8 cellular contexts compared by ENCODE assay signal in the genomic region with DNA sequence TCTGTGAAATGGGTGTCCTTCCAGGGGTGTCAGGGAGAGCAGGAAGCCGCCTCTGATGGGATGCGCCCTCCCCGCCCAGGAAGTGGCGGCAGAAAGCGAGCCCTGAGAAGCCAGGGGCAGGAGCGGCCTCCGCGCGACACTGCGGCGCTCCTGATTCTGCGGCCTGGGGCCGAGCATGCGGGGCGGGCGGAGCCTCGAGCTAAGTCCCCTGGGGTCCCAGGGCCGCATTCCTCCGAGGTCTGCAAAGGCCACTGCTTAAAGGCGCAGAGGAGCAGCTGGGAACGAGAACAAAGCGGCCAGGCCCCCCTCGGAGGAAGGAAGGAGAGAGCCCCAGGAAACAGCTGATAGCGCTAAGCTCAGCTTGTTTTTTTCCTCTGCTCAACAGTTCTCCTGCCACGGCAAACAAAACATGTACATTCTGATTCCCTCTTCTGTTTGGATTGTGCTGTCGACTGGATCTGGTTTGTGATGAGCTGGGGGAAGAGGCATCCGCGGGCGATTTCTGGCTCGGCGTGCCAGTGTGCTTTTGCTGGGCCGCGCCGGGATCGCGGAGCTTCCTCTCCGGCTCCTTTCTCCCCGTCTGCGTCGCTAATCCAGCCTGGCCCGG. TPM values are rescaled to one million over a fixed set of nuclear protein-coding genes. Genes with fewer than 3 reads are reported as not detected.
A peak's percentile ranks its signal among the peaks of the same experiment; 100 is the strongest.
DNase-seq lines count a peak whose midpoint lies in the region; ATAC-seq lines count a peak whose summit lies in the region.

No MANE protein-coding gene starts in this region.

- H3K27me3 Mint-ChIP-seq in CD8-positive, alpha-beta memory T cell: no peaks in the 10 kb centered on the region
- H3K27me3 Mint-ChIP-seq in activated CD4-positive, alpha-beta T cell treated with anti-CD3 and anti-CD28 coated beads, Interleukin-2, amount 10 ng/mL, durations not matched to agents 7 days and 5 days: no peaks in the 10 kb centered on the region
- no peaks in the 10 kb centered on the region for H3K27me3 Mint-ChIP-seq in effector memory CD8-positive, alpha-beta T cell
- no peaks in the 10 kb centered on the region for H3K27me3 Mint-ChIP-seq in memory B cell

- H3K27ac Mint-ChIP-seq in CD8-positive, alpha-beta memory T cell: peak overlapping the region; percentile 86 to 99 (median 98)
- peak overlapping the region; percentile 98 for H3K27ac Mint-ChIP-seq in activated CD4-positive, alpha-beta T cell treated with anti-CD3 and anti-CD28 coated beads, Interleukin-2, amount 10 ng/mL, durations not matched to agents 7 days and 5 days
- H3K27ac Mint-ChIP-seq in effector memory CD8-positive, alpha-beta T cell: peak overlapping the region; percentile 81 to 97
- H3K27ac Mint-ChIP-seq in memory B cell: peak overlapping the region; percentile 24

- H3K9me3 Mint-ChIP-seq in CD8-positive, alpha-beta memory T cell: peaks cover 0 to 2% (median 0%) of the 10 kb centered on the region in 5 donors
- H3K9me3 Mint-ChIP-seq in activated CD4-positive, alpha-beta T cell treated with anti-CD3 and anti-CD28 coated beads, Interleukin-2, amount 10 ng/mL, durations not matched to agents 7 days and 5 days: peaks cover 3% of the 10 kb centered on the region
- no peaks in the 10 kb centered on the region for H3K9me3 Mint-ChIP-seq in effector memory CD8-positive, alpha-beta T cell
- H3K9me3 Mint-ChIP-seq in memory B cell: no peaks in the 10 kb centered on the region

- POLR2A ChIA-PET in CD8-positive, alpha-beta memory T cell (lab: Charles Lee): interaction anchor here (1.2 to 2.6 kb wide), 6 partner anchors 14 to 79 kb away, joined by 3 to 31 read pairs (median 4); partner anchors contain the start of genes ATP1B3 and RNF7
- POLR2A ChIA-PET in activated CD4-positive, alpha-beta T cell treated with anti-CD3 and anti-CD28 coated beads, Interleukin-2, amount 10 ng/mL, durations not matched to agents 7 days and 5 days (lab: Charles Lee): no interaction called here

- H3K27ac ChIP-seq in CD8-positive, alpha-beta memory T cell (ENCODE audit: low read depth, low read length): peak overlapping the region; percentile 69

- no peaks in the 10 kb centered on the region for H3K9me3 ChIP-seq in CD8-positive, alpha-beta memory T cell (ENCODE audit: low read length)

- peak; percentile 18 to 57 (median 39) for DNase-seq in CD8-positive, alpha-beta memory T cell
- peak; percentile 48 for DNase-seq in activated CD4-positive, alpha-beta T cell treated with anti-CD3 and anti-CD28 coated beads, Interleukin-2, amount 10 ng/mL, durations not matched to agents 7 days and 5 days
- DNase-seq in effector memory CD8-positive, alpha-beta T cell: peak; percentile 18 to 32 (median 23)
- DNase-seq in memory B cell (ENCODE audit: low spot score in 2 of 2): peak; percentile 3 to 21
- DNase-seq in stimulated activated naive CD4-positive, alpha-beta T cell (lab: John Stamatoyannopoulos, UW): peak in 5 of 6 experiments; percentile 25 to 67 (median 28)

- H3K4me1 ChIP-seq in CD8-positive, alpha-beta memory T cell (ENCODE audit: insufficient read depth, low read length): peaks cover 54% of the 10 kb centered on the region

- no peaks in the 10 kb centered on the region for H3K27me3 ChIP-seq in CD8-positive, alpha-beta memory T cell (ENCODE audit: insufficient read depth, low read length, poor library complexity, severe bottlenecking)

- CTCF ChIA-PET in CD8-positive, alpha-beta memory T cell (lab: Charles Lee): interaction anchor here (0.7 to 4.2 kb wide), 9 partner anchors 9 to 111 kb away, joined by 3 to 22 read pairs (median 8); partner anchors contain the start of genes ATP1B3 and RNF7
- CTCF ChIA-PET in activated CD4-positive, alpha-beta T cell treated with anti-CD3 and anti-CD28 coated beads, Interleukin-2, amount 10 ng/mL, durations not matched to agents 7 days and 5 days (lab: Charles Lee): interaction anchor here (0.6 to 2.0 kb wide), 10 partner anchors 8 to 343 kb away, joined by 3 to 6 read pairs (median 4); partner anchors contain the start of gene RNF7

- peak; percentile 30 for ATAC-seq in HG02759 (IDR thresholded peaks at IDR 0.05; ENCODE audit: unreplicated experiment)
- ATAC-seq in effector memory CD8-positive, alpha-beta T cell (replicated peaks): peak; percentile 28
- ATAC-seq in memory B cell (ENCODE audit: low read depth): peak; percentile 16
- no peak for ATAC-seq in HG02763 (IDR thresholded peaks at IDR 0.05; ENCODE audit: unreplicated experiment)
- no peak for ATAC-seq in GM21576 (IDR thresholded peaks at IDR 0.05; ENCODE audit: unreplicated experiment)

- H3K36me3 ChIP-seq in CD8-positive, alpha-beta memory T cell (ENCODE audit: insufficient read depth, low read length): no peaks in the 10 kb centered on the region

- peaks cover 0 to 5% (median 4%) of the 10 kb centered on the region in 3 donors for H3K36me3 Mint-ChIP-seq in CD8-positive, alpha-beta memory T cell
- H3K36me3 Mint-ChIP-seq in activated CD4-positive, alpha-beta T cell treated with anti-CD3 and anti-CD28 coated beads, Interleukin-2, amount 10 ng/mL, durations not matched to agents 7 days and 5 days (ENCODE audit: low read depth): peaks cover 3% of the 10 kb centered on the region
- peaks cover 26% of the 10 kb centered on the region for H3K36me3 Mint-ChIP-seq in effector memory CD8-positive, alpha-beta T cell (ENCODE audit: insufficient read depth)
- no peaks in the 10 kb centered on the region for H3K36me3 Mint-ChIP-seq in memory B cell

- peak overlapping the region; percentile 71 for H3K4me3 ChIP-seq in CD8-positive, alpha-beta memory T cell (ENCODE audit: low read length)

- peaks cover 57 to 61% (median 59%) of the 10 kb centered on the region in 3 donors for H3K4me1 Mint-ChIP-seq in CD8-positive, alpha-beta memory T cell
- peaks cover 56% of the 10 kb centered on the region for H3K4me1 Mint-ChIP-seq in activated CD4-positive, alpha-beta T cell treated with anti-CD3 and anti-CD28 coated beads, Interleukin-2, amount 10 ng/mL, durations not matched to agents 7 days and 5 days
- peaks cover 47 to 54% of the 10 kb centered on the region in 2 donors for H3K4me1 Mint-ChIP-seq in effector memory CD8-positive, alpha-beta T cell (ENCODE audit: low read depth in 2 of 2)
- peaks cover 27% of the 10 kb centered on the region for H3K4me1 Mint-ChIP-seq in memory B cell

- peak overlapping the region; percentile 87 to 96 (median 91) for H3K4me3 Mint-ChIP-seq in CD8-positive, alpha-beta memory T cell
- peak overlapping the region; percentile 84 for H3K4me3 Mint-ChIP-seq in activated CD4-positive, alpha-beta T cell treated with anti-CD3 and anti-CD28 coated beads, Interleukin-2, amount 10 ng/mL, durations not matched to agents 7 days and 5 days
- H3K4me3 Mint-ChIP-seq in effector memory CD8-positive, alpha-beta T cell: peak overlapping the region; percentile 84 to 87
- peak overlapping the region; percentile 78 for H3K4me3 Mint-ChIP-seq in memory B cell

RNA-seq across cellular contexts. Expression of gene GRK7, which starts 34.1 kb away (rescaled TPM):
- not detected for total RNA-seq in CD8-positive, alpha-beta memory T cell
- polyA plus RNA-seq in CD8-positive, alpha-beta memory T cell: not detected
- total RNA-seq in activated CD4-positive, alpha-beta T cell treated with anti-CD3 and anti-CD28 coated beads, Interleukin-2, amount 10 ng/mL, durations not matched to agents 7 days and 5 days: not detected

RNA-seq across cellular contexts. Expression of gene RNF7, which starts 59.2 kb away (rescaled TPM):
- 10 to 100 TPM; 65.9 to 67.4 TPM for total RNA-seq in CD8-positive, alpha-beta memory T cell
- polyA plus RNA-seq in CD8-positive, alpha-beta memory T cell: 139 TPM
- total RNA-seq in activated CD4-positive, alpha-beta T cell treated with anti-CD3 and anti-CD28 coated beads, Interleukin-2, amount 10 ng/mL, durations not matched to agents 7 days and 5 days: 10 to 100 TPM; 48.6 to 51.4 TPM

Comparison
In these comparisons a context has a peak if more than half of its experiments do, and no peak if none do; other contexts are left out.
1. H3K27ac Mint-ChIP-seq: peak in every context shown above with its lines; median percentile 98 in activated CD4-positive, alpha-beta T cell treated with anti-CD3 and anti-CD28 coated beads, Interleukin-2, amount 10 ng/mL, durations not matched to agents 7 days and 5 days; 98 in CD8-positive, alpha-beta memory T cell; 89 in effector memory CD8-positive, alpha-beta T cell; 24 in memory B cell.
2. ATAC-seq: peak in HG02759 (single experiment), effector memory CD8-positive, alpha-beta T cell (single experiment) and memory B cell (single experiment); none in HG02763 (single experiment) and GM21576 (single experiment).
3. Peak in every context shown above with its lines, with median percentiles within 50 percentile points of each other: DNase-seq and H3K4me3 Mint-ChIP-seq.